Comparison of ENCODE assay signal across 24 cellular contexts in the genomic region with DNA sequence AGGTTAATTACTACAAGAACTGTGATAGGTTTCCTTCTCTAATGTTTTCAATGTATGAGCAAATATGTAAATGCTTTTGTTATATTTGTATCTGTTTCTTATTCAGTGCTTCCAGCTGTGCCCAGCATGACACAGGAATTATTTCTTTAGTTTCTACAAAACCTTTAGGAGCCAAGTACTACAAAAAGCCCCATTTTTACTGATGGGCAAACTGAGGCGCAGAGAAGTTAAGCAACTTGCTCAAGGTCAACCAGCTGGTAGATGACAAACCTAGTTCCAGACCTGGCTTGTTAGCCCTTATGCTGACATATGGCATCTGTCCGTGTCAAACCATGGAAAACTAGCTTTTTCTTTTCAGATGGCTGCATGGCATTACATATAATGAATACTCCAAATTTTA.
"Had no signal": no experiment of that assay in that cellular context is flagged by ENCODE, and none has a peak within 500 bp of the region (broad histone marks: within the 10 kb centered on the region; RNA-seq: fewer than 3 reads in every experiment).

No MANE protein-coding gene starts in this region.

- ATAC-seq: naive thymus-derived CD4-positive, alpha-beta T cell; natural killer cell; psoas muscle; right cardiac atrium; sciatic nerve; stimulated activated effector memory CD8-positive, alpha-beta T cell treated with anti-CD3 and anti-CD28 coated beads, Interleukin-12 subunit alpha, Interleukin-12 subunit beta, amount 100 ng/mL, for 72 hours; stimulated activated naive B cell treated with anti-CD40 and anti-IgM and Interleukin-4, amounts not matched to agents 10 μg/mL and 1 μg/mL and 100 μg/mL, for 72 hours; upper lobe of right lung had no signal

- H3K36me3 ChIP-seq: neural progenitor cell, ovary, stomach, thoracic aorta, thyroid gland, tibial nerve, upper lobe of right lung, vagina had no signal

- H3K79me2 ChIP-seq: parathyroid adenoma had no signal

- DNase-seq: naive thymus-derived CD4-positive, alpha-beta T cell; natural killer cell; occipital lobe; ovary; posterior cingulate gyrus; psoas muscle; right cardiac atrium; stimulated activated CD4-positive, alpha-beta T cell treated with anti-CD3 and anti-CD28 coated beads, Interleukin-15, amount 100 ng/mL, for 24 hours; stimulated activated CD4-positive, alpha-beta T cell treated with anti-CD3 and anti-CD28 coated beads, Interleukin-2, amount 100 ng/mL, for 24 hours; stimulated activated CD4-positive, alpha-beta T cell treated with anti-CD3 and anti-CD28 coated beads, Interleukin-2, amount 100 ng/mL, for 48 hours; stimulated activated CD4-positive, alpha-beta T cell treated with anti-CD3 and anti-CD28 coated beads, Interleukin-4, amount 100 ng/mL, for 24 hours; stimulated activated naive B cell treated with anti-CD40 and anti-IgM and Interleukin-4, amounts not matched to agents 10 μg/mL and 1 μg/mL and 100 μg/mL, for 72 hours; stimulated activated naive CD4-positive, alpha-beta T cell treated with Interleukin-2 at 50 U/mL for 16 hours; stomach; thyroid gland; upper lobe of right lung had no signal

- H3K9ac ChIP-seq: neural progenitor cell, parathyroid adenoma had no signal

- H3K27me3 ChIP-seq: neural progenitor cell, ovary, stomach, thyroid gland, tibial nerve, upper lobe of right lung, vagina had no signal

- H3K27ac ChIP-seq: neural progenitor cell, ovary, parathyroid adenoma, psoas muscle, skin epidermis, stomach, thoracic aorta, thyroid gland, tibial nerve, upper lobe of right lung, vagina had no signal

- H3K4me2 ChIP-seq: neural progenitor cell had no signal

- H3K4me1 ChIP-seq: neural progenitor cell, parathyroid adenoma, upper lobe of right lung, vagina had no signal

- H3K4me3 ChIP-seq: neural progenitor cell, ovary, psoas muscle, skin epidermis, stomach, thoracic aorta, thyroid gland, tibial nerve, upper lobe of right lung, vagina had no signal

- H2AFZ ChIP-seq: neural progenitor cell, parathyroid adenoma had no signal

- H3K9me3 ChIP-seq: ovary, psoas muscle, stomach, thoracic aorta, thyroid gland, tibial nerve, upper lobe of right lung, vagina had no signal
